1 cellular context compared by ENCODE assay signal in genomic region chr4:73885570-73886230, GRCh38.
A peak's percentile ranks its signal among the peaks of the same experiment; 100 is the strongest.
TF ChIP-seq lines count a peak whose summit lies in the region.

No MANE protein-coding gene starts in this region.

TF ChIP-seq in HEK293, 187 proteins besides CTCF, POLR2A, EP300 and RAD21 (continued from another document):
- TF ChIP-seq, protein P1, sequence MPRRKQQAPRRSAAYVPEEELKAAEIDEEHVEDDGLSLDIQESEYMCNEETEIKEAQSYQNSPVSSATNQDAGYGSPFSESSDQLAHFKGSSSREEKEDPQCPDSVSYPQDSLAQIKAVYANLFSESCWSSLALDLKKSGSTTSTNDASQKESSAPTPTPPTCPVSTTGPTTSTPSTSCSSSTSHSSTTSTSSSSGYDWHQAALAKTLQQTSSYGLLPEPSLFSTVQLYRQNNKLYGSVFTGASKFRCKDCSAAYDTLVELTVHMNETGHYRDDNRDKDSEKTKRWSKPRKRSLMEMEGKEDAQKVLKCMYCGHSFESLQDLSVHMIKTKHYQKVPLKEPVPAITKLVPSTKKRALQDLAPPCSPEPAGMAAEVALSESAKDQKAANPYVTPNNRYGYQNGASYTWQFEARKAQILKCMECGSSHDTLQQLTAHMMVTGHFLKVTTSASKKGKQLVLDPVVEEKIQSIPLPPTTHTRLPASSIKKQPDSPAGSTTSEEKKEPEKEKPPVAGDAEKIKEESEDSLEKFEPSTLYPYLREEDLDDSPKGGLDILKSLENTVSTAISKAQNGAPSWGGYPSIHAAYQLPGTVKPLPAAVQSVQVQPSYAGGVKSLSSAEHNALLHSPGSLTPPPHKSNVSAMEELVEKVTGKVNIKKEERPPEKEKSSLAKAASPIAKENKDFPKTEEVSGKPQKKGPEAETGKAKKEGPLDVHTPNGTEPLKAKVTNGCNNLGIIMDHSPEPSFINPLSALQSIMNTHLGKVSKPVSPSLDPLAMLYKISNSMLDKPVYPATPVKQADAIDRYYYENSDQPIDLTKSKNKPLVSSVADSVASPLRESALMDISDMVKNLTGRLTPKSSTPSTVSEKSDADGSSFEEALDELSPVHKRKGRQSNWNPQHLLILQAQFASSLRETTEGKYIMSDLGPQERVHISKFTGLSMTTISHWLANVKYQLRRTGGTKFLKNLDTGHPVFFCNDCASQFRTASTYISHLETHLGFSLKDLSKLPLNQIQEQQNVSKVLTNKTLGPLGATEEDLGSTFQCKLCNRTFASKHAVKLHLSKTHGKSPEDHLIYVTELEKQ (tag by site-specific recombination; IDR thresholded peaks at IDR 0.05; ENCODE audit: borderline replicate concordance), result no peak
- peak; percentile 35; the same call in 1 of the 2 replicates for TF ChIP-seq GLIS1 (tag by site-specific recombination; IDR thresholded peaks at IDR 0.05)
